29 cellular contexts compared by ENCODE assay signal in the genomic region with DNA sequence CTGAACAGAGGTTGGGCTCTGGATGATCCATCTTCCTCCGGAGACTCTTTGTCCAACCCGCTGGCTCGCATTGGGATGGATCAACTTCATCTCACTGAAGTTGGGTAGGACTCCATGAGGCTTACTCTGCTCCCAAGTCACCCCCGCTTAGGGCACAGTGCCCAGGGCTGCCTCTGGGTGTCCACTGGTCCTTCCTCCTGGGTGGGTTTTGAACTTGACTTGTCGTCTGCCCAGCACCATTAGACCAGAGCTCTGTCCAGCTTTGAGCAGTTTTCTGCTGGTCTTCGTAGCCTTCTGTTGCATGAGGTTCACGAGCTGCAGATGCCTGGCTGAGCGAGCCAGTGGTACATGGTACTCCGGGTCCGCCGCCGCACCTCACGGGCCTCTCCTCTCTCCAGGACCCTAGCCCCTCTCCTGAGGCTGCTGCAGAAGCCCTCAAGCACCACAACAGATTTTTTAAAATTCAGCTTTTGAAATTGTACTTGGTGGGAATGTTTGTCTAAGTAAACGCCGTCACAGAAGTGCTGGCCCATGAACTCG.
"Had no signal": no experiment of that assay in that cellular context is flagged by ENCODE, and none has a peak within 500 bp of the region (broad histone marks: within the 10 kb centered on the region; RNA-seq: fewer than 3 reads in every experiment).

No MANE protein-coding gene starts in this region.

- FAIRE-seq: astrocyte, colon, endometrium, endothelial cell of umbilical vein had no signal

- H3K9me3 ChIP-seq: esophagus squamous epithelium, gastroesophageal sphincter had no signal

- H3K27ac ChIP-seq: brain microvascular endothelial cell, epithelial cell of prostate, esophagus squamous epithelium, gastroesophageal sphincter had no signal

- ATAC-seq: activated CD4-positive, alpha-beta T cell treated with anti-CD3 and anti-CD28 coated beads for 36 hours; activated T-cell treated with anti-CD3 and anti-CD28 coated beads, Interleukin-2, amount 50 U/mL, for 72 hours; gastroesophageal sphincter; T-helper 17 cell had no signal

- H3K36me3 ChIP-seq: brain microvascular endothelial cell, esophagus squamous epithelium, gastroesophageal sphincter had no signal

- H3K4me3 ChIP-seq: esophagus squamous epithelium, gastroesophageal sphincter had no signal

- H3K27me3 ChIP-seq: brain microvascular endothelial cell, gastroesophageal sphincter had no signal

- DNase-seq: activated CD4-positive, alpha-beta memory T cell treated with anti-CD3 and anti-CD28 coated beads, Interleukin-2, amount 10 ng/mL, durations not matched to agents 7 days and 5 days; activated CD4-positive, alpha-beta T cell treated with anti-CD3 and anti-CD28 coated beads for 36 hours; activated CD4-positive, alpha-beta T cell treated with anti-CD3 and anti-CD28 coated beads, Interleukin-2, amount 10 ng/mL, durations not matched to agents 24 days and 14 days; activated CD4-positive, CD25-positive, alpha-beta regulatory T cell; activated CD4-positive, CD25-positive, alpha-beta regulatory T cell treated with anti-CD3 and anti-CD28 coated beads, Interleukin-2, amount 50 U/mL, for 72 hours; activated CD8-positive, alpha-beta memory T cell treated with anti-CD3 and anti-CD28 coated beads, Interleukin-2, amount 50 U/mL, for 48 hours; activated gamma-delta T cell treated with Interleukin-2 at 50 U/mL for 16 hours; activated naive CD4-positive, alpha-beta T cell treated with anti-CD3 and anti-CD28 coated beads, Interleukin-2, amount 50 U/mL, for 16 hours; activated naive CD4-positive, alpha-beta T cell treated with Interleukin-2 at 50 U/mL for 16 hours; activated T-cell treated with anti-CD3 and anti-CD28 coated beads for 4 hours; activated T-cell treated with anti-CD3 and anti-CD28 coated beads, Interleukin-2, amount 50 U/mL, for 24 hours; activated T-cell treated with anti-CD3 and anti-CD28 coated beads, Interleukin-2, amount 50 U/mL, for 72 hours; amniotic stem cell; anterior cingulate cortex; brain microvascular endothelial cell; cortex of kidney; dermis blood vessel endothelial cell; effector CD8-positive, alpha-beta T cell; esophagus squamous epithelium; foreskin melanocyte; T-helper 1 cell; T-helper 17 cell; T1000 had no signal
